1 cellular context compared by ENCODE assay signal in the genomic region with DNA sequence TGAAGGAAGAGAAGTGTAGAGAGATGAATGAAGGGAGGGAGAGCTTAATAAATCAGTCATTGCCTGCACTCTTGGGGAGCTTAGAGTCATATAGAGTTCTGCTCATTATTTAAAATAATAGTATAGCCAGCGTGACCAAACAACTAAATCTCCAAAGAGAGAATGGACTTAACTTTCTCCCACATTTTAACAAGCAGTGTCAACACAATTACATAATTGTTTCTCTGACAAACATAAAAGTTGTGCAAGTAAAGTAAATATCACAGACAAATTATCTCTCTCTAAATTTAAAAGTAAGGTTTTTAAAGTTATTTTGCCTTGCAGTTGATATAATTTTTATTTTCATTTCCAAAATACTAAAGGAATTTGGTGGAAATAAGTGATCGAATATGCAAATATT.
TF ChIP-seq lines count a peak whose summit lies in the region.

No MANE protein-coding gene starts in this region.

TF ChIP-seq in liver, 16 proteins besides CTCF, POLR2A, EP300 and RAD21 (continued from another document):
- TF ChIP-seq, protein P1, sequence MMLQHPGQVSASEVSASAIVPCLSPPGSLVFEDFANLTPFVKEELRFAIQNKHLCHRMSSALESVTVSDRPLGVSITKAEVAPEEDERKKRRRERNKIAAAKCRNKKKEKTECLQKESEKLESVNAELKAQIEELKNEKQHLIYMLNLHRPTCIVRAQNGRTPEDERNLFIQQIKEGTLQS (IDR thresholded peaks at IDR 0.05) = no peak
- TF ChIP-seq, protein P2, sequence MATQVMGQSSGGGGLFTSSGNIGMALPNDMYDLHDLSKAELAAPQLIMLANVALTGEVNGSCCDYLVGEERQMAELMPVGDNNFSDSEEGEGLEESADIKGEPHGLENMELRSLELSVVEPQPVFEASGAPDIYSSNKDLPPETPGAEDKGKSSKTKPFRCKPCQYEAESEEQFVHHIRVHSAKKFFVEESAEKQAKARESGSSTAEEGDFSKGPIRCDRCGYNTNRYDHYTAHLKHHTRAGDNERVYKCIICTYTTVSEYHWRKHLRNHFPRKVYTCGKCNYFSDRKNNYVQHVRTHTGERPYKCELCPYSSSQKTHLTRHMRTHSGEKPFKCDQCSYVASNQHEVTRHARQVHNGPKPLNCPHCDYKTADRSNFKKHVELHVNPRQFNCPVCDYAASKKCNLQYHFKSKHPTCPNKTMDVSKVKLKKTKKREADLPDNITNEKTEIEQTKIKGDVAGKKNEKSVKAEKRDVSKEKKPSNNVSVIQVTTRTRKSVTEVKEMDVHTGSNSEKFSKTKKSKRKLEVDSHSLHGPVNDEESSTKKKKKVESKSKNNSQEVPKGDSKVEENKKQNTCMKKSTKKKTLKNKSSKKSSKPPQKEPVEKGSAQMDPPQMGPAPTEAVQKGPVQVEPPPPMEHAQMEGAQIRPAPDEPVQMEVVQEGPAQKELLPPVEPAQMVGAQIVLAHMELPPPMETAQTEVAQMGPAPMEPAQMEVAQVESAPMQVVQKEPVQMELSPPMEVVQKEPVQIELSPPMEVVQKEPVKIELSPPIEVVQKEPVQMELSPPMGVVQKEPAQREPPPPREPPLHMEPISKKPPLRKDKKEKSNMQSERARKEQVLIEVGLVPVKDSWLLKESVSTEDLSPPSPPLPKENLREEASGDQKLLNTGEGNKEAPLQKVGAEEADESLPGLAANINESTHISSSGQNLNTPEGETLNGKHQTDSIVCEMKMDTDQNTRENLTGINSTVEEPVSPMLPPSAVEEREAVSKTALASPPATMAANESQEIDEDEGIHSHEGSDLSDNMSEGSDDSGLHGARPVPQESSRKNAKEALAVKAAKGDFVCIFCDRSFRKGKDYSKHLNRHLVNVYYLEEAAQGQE (IDR thresholded peaks at IDR 0.05) = peak; percentile 35
- TF ChIP-seq SP1 (IDR thresholded peaks at IDR 0.05) (no peak), JUND (IDR thresholded peaks at IDR 0.05) (peak in 1 of 2 donors; percentile 37), EGR1 (IDR thresholded peaks at IDR 0.05; ENCODE audit: low read depth in 2 of 2) (no peak), TAF1 (conservative IDR thresholded peaks at IDR 0.05) (no peak), GABPA (IDR thresholded peaks at IDR 0.05 in 1 of 2, conservative IDR thresholded peaks at IDR 0.05 in 1 of 2) (no peak), YY1 (IDR thresholded peaks at IDR 0.05) (peak; percentile 46), FOXA1 (IDR thresholded peaks at IDR 0.05) (peak; percentile 86)
- TF ChIP-seq, protein P3, sequence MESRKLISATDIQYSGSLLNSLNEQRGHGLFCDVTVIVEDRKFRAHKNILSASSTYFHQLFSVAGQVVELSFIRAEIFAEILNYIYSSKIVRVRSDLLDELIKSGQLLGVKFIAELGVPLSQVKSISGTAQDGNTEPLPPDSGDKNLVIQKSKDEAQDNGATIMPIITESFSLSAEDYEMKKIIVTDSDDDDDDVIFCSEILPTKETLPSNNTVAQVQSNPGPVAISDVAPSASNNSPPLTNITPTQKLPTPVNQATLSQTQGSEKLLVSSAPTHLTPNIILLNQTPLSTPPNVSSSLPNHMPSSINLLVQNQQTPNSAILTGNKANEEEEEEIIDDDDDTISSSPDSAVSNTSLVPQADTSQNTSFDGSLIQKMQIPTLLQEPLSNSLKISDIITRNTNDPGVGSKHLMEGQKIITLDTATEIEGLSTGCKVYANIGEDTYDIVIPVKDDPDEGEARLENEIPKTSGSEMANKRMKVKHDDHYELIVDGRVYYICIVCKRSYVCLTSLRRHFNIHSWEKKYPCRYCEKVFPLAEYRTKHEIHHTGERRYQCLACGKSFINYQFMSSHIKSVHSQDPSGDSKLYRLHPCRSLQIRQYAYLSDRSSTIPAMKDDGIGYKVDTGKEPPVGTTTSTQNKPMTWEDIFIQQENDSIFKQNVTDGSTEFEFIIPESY (IDR thresholded peaks at IDR 0.05) = peak; percentile 30
